13 cellular contexts compared by ENCODE assay signal in the genomic region with DNA sequence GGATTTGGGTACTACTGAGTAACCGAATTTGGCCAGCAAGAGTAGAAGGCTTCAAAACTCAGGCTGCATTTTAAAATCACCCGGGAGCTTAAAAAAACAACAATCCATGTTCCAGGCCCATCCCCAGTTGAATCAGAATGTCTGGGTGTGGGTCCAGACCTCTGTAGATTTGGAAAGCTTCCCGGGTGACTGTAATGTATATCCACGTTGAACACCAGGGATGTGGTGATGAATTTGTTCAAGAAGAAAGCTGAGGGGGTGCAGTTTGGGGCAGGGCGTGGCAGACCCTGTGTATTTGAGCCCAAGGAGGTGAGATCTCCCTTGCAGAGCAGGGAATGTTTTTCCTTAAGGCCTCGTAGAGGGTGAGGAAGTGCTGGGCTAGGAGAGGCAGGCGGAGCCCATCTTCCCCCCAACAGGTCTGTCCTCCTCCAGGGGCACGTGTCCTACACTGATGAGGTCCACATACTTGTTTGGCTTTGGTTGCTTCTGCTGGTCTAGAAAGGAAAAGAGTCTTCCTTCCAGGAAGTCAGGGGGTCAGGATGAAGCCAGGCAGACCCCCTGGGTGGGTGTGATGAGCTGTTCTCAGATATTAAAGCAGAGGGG. TPM values are rescaled to one million over a fixed set of nuclear protein-coding genes. Genes with fewer than 3 reads are reported as not detected.
DNase-seq lines count a peak whose midpoint lies in the region; ATAC-seq, FAIRE-seq and TF ChIP-seq lines count a peak whose summit lies in the region.
"Had no signal": no experiment of that assay in that cellular context is flagged by ENCODE, and none has a peak within 500 bp of the region (broad histone marks: within the 10 kb centered on the region; RNA-seq: fewer than 3 reads in every experiment).

No MANE protein-coding gene starts in this region.

- peaks cover 15% of the 10 kb centered on the region; the same call in 1 of the 2 replicates for H3K36me3 ChIP-seq in ACC112 (ENCODE audit: insufficient read depth, low read length)
- H3K36me3 ChIP-seq in bronchial epithelial cell (ENCODE audit: control insufficient read depth, insufficient read depth, low read length): no peaks in the 10 kb centered on the region
- no peaks in the 10 kb centered on the region for H3K36me3 ChIP-seq in kidney (ENCODE audit: control insufficient read depth in 1 of 2, insufficient read depth in 2 of 2, low read length in 2 of 2)
- H3K36me3 ChIP-seq in upper lobe of right lung: no peaks in the 10 kb centered on the region
- H3K36me3 ChIP-seq: upper lobe of left lung had no signal

- TF ChIP-seq RAD21 in Ishikawa (IDR thresholded peaks at IDR 0.05; ENCODE audit: low read depth): no peak

- H3K27ac ChIP-seq in ACC112 (ENCODE audit: low read depth, low read length) (peak overlapping the region; percentile 70), kidney (ENCODE audit: low read depth in 2 of 2, low read length in 2 of 2) (no peak overlapping the region), upper lobe of right lung (no peak overlapping the region)

- TF ChIP-seq CTCF in bronchial epithelial cell (IDR thresholded peaks at IDR 0.05; ENCODE audit: insufficient read depth, low read length, severe bottlenecking) (no peak), kidney (IDR thresholded peaks at IDR 0.05; ENCODE audit: borderline replicate concordance, extremely low read depth, insufficient read depth) (no peak), upper lobe of right lung (IDR thresholded peaks at IDR 0.05) (no peak)

- intact Hi-C loops in kidney (cut with DNase I) (no loop called here), upper lobe of right lung (cut with DNase I) (no loop called here)

- H3K4me1 ChIP-seq in ACC112 (ENCODE audit: control insufficient read depth, insufficient read depth, low read length, unreplicated experiment) (peaks cover 68% of the 10 kb centered on the region), kidney (ENCODE audit: control insufficient read depth in 1 of 2, insufficient read depth in 1 of 2, low read depth in 1 of 2, low read length in 2 of 2) (peaks cover 0 to 9% of the 10 kb centered on the region in 2 donors), upper lobe of right lung (peaks cover 23% of the 10 kb centered on the region)

- DNase-seq in bronchial epithelial cell (ENCODE audit: low read depth) (peak; percentile 76), kidney (peak; percentile 20), NCI-H69 (lab: John Stamatoyannopoulos, UW) (no peak), upper lobe of right lung (no peak)
- DNase-seq: activated CD4-positive, alpha-beta T cell treated with anti-CD3 and anti-CD28 coated beads, Interleukin-2, amount 10 ng/mL, durations not matched to agents 24 days and 14 days; midbrain; NCI-H1105 treated with DMSO at 0.1 percent for 48 hours; retina; upper lobe of left lung had no signal

- TF ChIP-seq EP300 in Ishikawa (IDR thresholded peaks at IDR 0.05; ENCODE audit: borderline replicate concordance): no peak

- H3K9me3 ChIP-seq in kidney (ENCODE audit: control insufficient read depth in 1 of 2, low read length in 2 of 2): no peaks in the 10 kb centered on the region
- H3K9me3 ChIP-seq in upper lobe of right lung: no peaks in the 10 kb centered on the region
- H3K9me3 ChIP-seq: upper lobe of left lung had no signal

- peaks cover 100% of the 10 kb centered on the region for H3K79me2 ChIP-seq in ACC112 (ENCODE audit: control insufficient read depth, insufficient read depth, low read length, unreplicated experiment)

- ATAC-seq in HG03139 (IDR thresholded peaks at IDR 0.05; ENCODE audit: unreplicated experiment) (no peak), HG03521 (IDR thresholded peaks at IDR 0.05; ENCODE audit: unreplicated experiment) (no peak), upper lobe of right lung (no peak)

- FAIRE-seq in bronchial epithelial cell (lab: Jason Lieb, UNC) (peak; percentile 40), kidney (lab: Jason Lieb, UNC) (no peak)

- H2AFZ ChIP-seq in ACC112 (ENCODE audit: low read length, unreplicated experiment): no peak overlapping the region

- H3K9ac ChIP-seq in kidney (ENCODE audit: low read length in 2 of 2): no peak overlapping the region

- H3K4me3 ChIP-seq in ACC112 (ENCODE audit: low read depth, low read length) (peak overlapping the region; percentile 49; the same call in 1 of the 2 replicates), bronchial epithelial cell (ENCODE audit: low read depth, low read length) (no peak overlapping the region), kidney (ENCODE audit: low read length in 2 of 2) (no peak overlapping the region), upper lobe of right lung (no peak overlapping the region)
- H3K4me3 ChIP-seq: upper lobe of left lung had no signal

- no peaks in the 10 kb centered on the region for H3K27me3 ChIP-seq in ACC112 (ENCODE audit: insufficient read depth, low read length)
- H3K27me3 ChIP-seq in bronchial epithelial cell (ENCODE audit: control insufficient read depth, insufficient read depth, low read length): no peaks in the 10 kb centered on the region
- H3K27me3 ChIP-seq in upper lobe of right lung: no peaks in the 10 kb centered on the region
- H3K27me3 ChIP-seq: upper lobe of left lung had no signal

TF ChIP-seq in Ishikawa, 13 proteins besides CTCF, POLR2A, EP300 and RAD21:
- TF ChIP-seq, protein P1, sequence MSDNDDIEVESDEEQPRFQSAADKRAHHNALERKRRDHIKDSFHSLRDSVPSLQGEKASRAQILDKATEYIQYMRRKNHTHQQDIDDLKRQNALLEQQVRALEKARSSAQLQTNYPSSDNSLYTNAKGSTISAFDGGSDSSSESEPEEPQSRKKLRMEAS (IDR thresholded peaks at IDR 0.05): 0 out of 2 replicates have a peak, but pooled peaks have one; percentile 10
- TF ChIP-seq TEAD4 (IDR thresholded peaks at IDR 0.05) (no peak; the same call in 1 of the 2 replicates), USF1 (IDR thresholded peaks at IDR 0.05) (0 out of 2 replicates have a peak, but pooled peaks have one; percentile 4), ZBTB7A (IDR thresholded peaks at IDR 0.05; ENCODE audit: low read depth) (0 out of 2 replicates have a peak, but pooled peaks have one; percentile 34)

RNA-seq across cellular contexts. Expression of gene SH3BP4, which starts 5.8 kb away (rescaled TPM):
- 22.1 and 24.6 TPM in 2 replicates for total RNA-seq in bronchial epithelial cell
- 52.9 TPM for total RNA-seq in kidney
- polyA plus RNA-seq in kidney (ENCODE audit: insufficient read depth, low read depth, low replicate concordance): 20.0 TPM
- total RNA-seq in upper lobe of right lung: 29.6 TPM

Comparison
In these comparisons a context has a peak if more than half of its experiments do, and no peak if none do; other contexts are left out.
1. DNase-seq: peak in bronchial epithelial cell (single experiment) and kidney (single experiment); none in NCI-H69 (single experiment) and upper lobe of right lung (single experiment).